9 cellular contexts compared by ENCODE assay signal in genomic region chr2:161077367-161078210, GRCh38.
A peak's percentile ranks its signal among the peaks of the same experiment; 100 is the strongest.
DNase-seq lines count a peak whose midpoint lies in the region; ATAC-seq and TF ChIP-seq lines count a peak whose summit lies in the region.
"Had no signal": no experiment of that assay in that cellular context is flagged by ENCODE, and none has a peak within 500 bp of the region (broad histone marks: within the 10 kb centered on the region; RNA-seq: fewer than 3 reads in every experiment).

No MANE protein-coding gene starts in this region.

- H3K9me3 ChIP-seq in thoracic aorta: no peaks in the 10 kb centered on the region
- H3K9me3 ChIP-seq: tibial nerve had no signal

- peaks cover 41% of the 10 kb centered on the region for H3K4me1 Mint-ChIP-seq in activated naive CD8-positive, alpha-beta T cell treated with anti-CD3 and anti-CD28 coated beads for 36 hours

- no peak overlapping the region for H3K27ac ChIP-seq in thoracic aorta

- no peak for TF ChIP-seq CTCF in thoracic aorta (IDR thresholded peaks at IDR 0.05)

- DNase-seq in SKM-1 (lab: John Stamatoyannopoulos, UW; ENCODE audit: unreplicated experiment) (peak; percentile 98), myocyte (ENCODE audit: low read depth) (peak; percentile 65), thoracic aorta (ENCODE audit: low spot score) (no peak), SK-N-DZ (ENCODE audit: low spot score) (no peak), NCI-H69 (lab: John Stamatoyannopoulos, UW) (no peak)
- peak; percentile 71 for DNase-seq in activated naive CD8-positive, alpha-beta T cell treated with anti-CD3 and anti-CD28 coated beads for 36 hours

- peak overlapping the region; percentile 35 for H3K4me3 Mint-ChIP-seq in activated naive CD8-positive, alpha-beta T cell treated with anti-CD3 and anti-CD28 coated beads for 36 hours

- peaks cover 3% of the 10 kb centered on the region for H3K36me3 Mint-ChIP-seq in activated naive CD8-positive, alpha-beta T cell treated with anti-CD3 and anti-CD28 coated beads for 36 hours

- no peaks in the 10 kb centered on the region for H3K27me3 Mint-ChIP-seq in activated naive CD8-positive, alpha-beta T cell treated with anti-CD3 and anti-CD28 coated beads for 36 hours

- no peaks in the 10 kb centered on the region for H3K36me3 ChIP-seq in thoracic aorta
- H3K36me3 ChIP-seq: tibial nerve had no signal

- ATAC-seq in GM18517 (IDR thresholded peaks at IDR 0.05; ENCODE audit: unreplicated experiment): peak; percentile 84
- ATAC-seq in HG02970 (IDR thresholded peaks at IDR 0.05; ENCODE audit: low FRiP score, unreplicated experiment): peak; percentile 87
- ATAC-seq in thoracic aorta (ENCODE audit: insufficient number of reproducible peaks, low FRiP score, low read depth): peak; percentile 54

- peaks cover 6% of the 10 kb centered on the region for H3K9me3 Mint-ChIP-seq in activated naive CD8-positive, alpha-beta T cell treated with anti-CD3 and anti-CD28 coated beads for 36 hours

- no peaks in the 10 kb centered on the region for H3K27me3 ChIP-seq in thoracic aorta (replicated peaks; ENCODE audit: insufficient read depth)
- H3K27me3 ChIP-seq: tibial nerve had no signal

- no peak overlapping the region for H3K4me3 ChIP-seq in thoracic aorta
- H3K4me3 ChIP-seq: tibial nerve had no signal

- peak overlapping the region; percentile 91 for H3K27ac Mint-ChIP-seq in activated naive CD8-positive, alpha-beta T cell treated with anti-CD3 and anti-CD28 coated beads for 36 hours

- no peaks in the 10 kb centered on the region for H3K4me1 ChIP-seq in thoracic aorta (ENCODE audit: control insufficient read depth in 1 of 2, low read depth in 2 of 2)

Comparison
In these comparisons a context has a peak if more than half of its experiments do, and no peak if none do; other contexts are left out.
1. DNase-seq: peak in SKM-1 (single experiment), activated naive CD8-positive, alpha-beta T cell treated with anti-CD3 and anti-CD28 coated beads for 36 hours (single experiment) and myocyte (single experiment); none in thoracic aorta (single experiment), SK-N-DZ (single experiment) and NCI-H69 (single experiment).
2. Peak in every context shown above with its lines, with median percentiles within 50 percentile points of each other: ATAC-seq.